5 cellular contexts compared by ENCODE assay signal in the genomic region with DNA sequence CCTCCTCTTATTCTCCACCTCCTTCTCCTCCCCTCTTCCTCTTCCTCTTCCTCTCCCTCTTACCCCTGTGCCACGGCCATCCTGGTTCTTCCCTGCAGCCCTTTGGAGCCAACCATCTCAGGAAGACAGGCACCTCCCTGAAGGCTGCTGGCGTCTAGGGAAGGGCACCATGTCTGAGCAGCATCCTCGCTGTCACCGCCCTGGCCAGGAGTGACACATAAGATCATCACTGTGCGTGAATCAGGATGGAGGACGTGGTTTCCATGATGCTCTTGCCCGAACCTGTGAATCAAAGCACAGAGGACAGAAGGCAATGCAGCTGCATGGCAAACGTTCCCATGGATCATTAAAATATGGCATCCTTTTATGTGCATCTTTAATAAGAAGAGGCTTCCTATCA.
"Had no signal": no experiment of that assay in that cellular context is flagged by ENCODE, and none has a peak within 500 bp of the region (broad histone marks: within the 10 kb centered on the region; RNA-seq: fewer than 3 reads in every experiment).

No MANE protein-coding gene starts in this region.

- H3K9me3 Mint-ChIP-seq: GM23338 had no signal

- H3K27ac Mint-ChIP-seq: GM23338 had no signal

- DNase-seq: H7, HCEC 1CT, IMR-90 had no signal

- H3K4me3 Mint-ChIP-seq: GM23338 had no signal

- H3K4me2 ChIP-seq: GM23338 had no signal

- H3K4me3 ChIP-seq: GM23338, K562 had no signal

- ATAC-seq: GM23338, K562 had no signal

- H2AFZ ChIP-seq: GM23338 had no signal
